Comparison of ENCODE assay signal across 25 cellular contexts in the genomic region with DNA sequence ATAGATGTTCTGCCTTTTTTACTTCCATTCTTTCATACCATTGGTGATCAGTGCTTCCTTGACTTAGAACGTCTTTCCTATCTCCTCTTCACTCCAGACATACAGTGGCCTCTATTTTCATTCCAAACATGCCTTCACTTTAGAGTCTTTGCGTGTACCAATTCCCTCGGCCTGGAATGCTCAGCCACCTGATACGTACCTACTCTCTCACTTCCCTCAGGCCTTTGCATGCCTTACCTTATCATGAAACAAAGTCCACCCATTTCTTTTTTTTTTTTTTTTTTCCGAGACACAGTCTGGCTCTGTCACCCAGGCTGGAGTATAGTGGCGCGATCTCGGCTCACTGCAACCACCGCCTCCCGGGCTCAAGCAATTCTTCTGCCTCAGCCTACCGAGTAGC. TPM values are rescaled to one million over a fixed set of nuclear protein-coding genes. Genes with fewer than 3 reads are reported as not detected.
A peak's percentile ranks its signal among the peaks of the same experiment; 100 is the strongest.
DNase-seq lines count a peak whose midpoint lies in the region; ATAC-seq, FAIRE-seq and TF ChIP-seq lines count a peak whose summit lies in the region.
"Had no signal": no experiment of that assay in that cellular context is flagged by ENCODE, and none has a peak within 500 bp of the region (broad histone marks: within the 10 kb centered on the region; RNA-seq: fewer than 3 reads in every experiment).

No MANE protein-coding gene starts in this region.

- H3K9ac ChIP-seq in H1 (replicated peaks in 1 of 4; ENCODE audit: extremely low read depth in 1 of 4, low read depth in 3 of 4, low read length in 3 of 4), result no peak overlapping the region
- no peak overlapping the region for H3K9ac ChIP-seq in mesendoderm (ENCODE audit: low read length)
- H3K9ac ChIP-seq: BLaER1, GM23248 had no signal

- H2BK20ac ChIP-seq in H1 (ENCODE audit: low read length), result no peak overlapping the region

- H2BK120ac ChIP-seq in H1 (replicated peaks; ENCODE audit: low read depth, low read length) (no peak overlapping the region), mesendoderm (ENCODE audit: low read depth, low read length) (no peak overlapping the region)

- no peak overlapping the region for H3K14ac ChIP-seq in H1 (ENCODE audit: insufficient read length)

- no peaks in the 10 kb centered on the region for H3K9me3 Mint-ChIP-seq in CD4-positive, alpha-beta T cell
- H3K9me3 Mint-ChIP-seq: CD8-positive, alpha-beta memory T cell; HFFc6 had no signal

- H2BK15ac ChIP-seq in H1 (ENCODE audit: low read length) (no peak overlapping the region), mesendoderm (replicated peaks; ENCODE audit: low read depth) (no peak overlapping the region)

- H3K9me3 ChIP-seq in CD4-positive, alpha-beta T cell (ENCODE audit: control insufficient read depth, low read length), result no peaks in the 10 kb centered on the region
- 0 out of 4 replicates have a peak, but pooled peaks cover 0 to 3% of the 10 kb centered on the region in 2 experiments for H3K9me3 ChIP-seq in H1 (ENCODE audit: insufficient read depth in 2 of 2, low read depth in 1 of 2, low read length in 1 of 2)
- no peaks in the 10 kb centered on the region for H3K9me3 ChIP-seq in small intestine (ENCODE audit: control insufficient read depth, low read depth)

- H3K23ac ChIP-seq in H1 (ENCODE audit: insufficient read length), result peak overlapping the region; percentile 83
- H3K23ac ChIP-seq in mesendoderm (ENCODE audit: low read length), result no peak overlapping the region

- peaks cover 4% of the 10 kb centered on the region for H3K36me3 Mint-ChIP-seq in CD4-positive, alpha-beta T cell (ENCODE audit: low read depth)

- H3K4ac ChIP-seq in H1 (replicated peaks; ENCODE audit: insufficient read length, low read depth, low read length) (no peak overlapping the region), mesendoderm (ENCODE audit: low read depth, low read length) (no peak overlapping the region)

- no peak overlapping the region for H4K91ac ChIP-seq in H1 (replicated peaks; ENCODE audit: insufficient read length, low read length)

- WGBS in H1 (ENCODE audit: extremely low coverage in 1 of 2, insufficient coverage in 1 of 2, insufficient read length in 1 of 2, insufficient replicate concordance in 2 of 2, low coverage in 1 of 2, low lambda C conversion rate in 2 of 2, missing lambda C conversion rate in 1 of 2), 2 experiments, result 87% methylated on average over 10 of the region's 11 CpGs; no CpG with 5 or more reads in 1 of the 2 experiments
- WGBS in mesendoderm (ENCODE audit: extremely low coverage, insufficient coverage, low lambda C conversion rate), result no CpG with 5 or more reads among the region's 11 CpGs
- WGBS in small intestine, 3 donors, result 12 to 66% (median 38%) methylated on average over 11 of the region's 11 CpGs

- no peak overlapping the region for H3K56ac ChIP-seq in H1 (replicated peaks; ENCODE audit: insufficient read length, low read depth, low read length)
- peak overlapping the region; percentile 15 for H3K56ac ChIP-seq in mesendoderm (ENCODE audit: low read length)

- peak overlapping the region; percentile 42 for H3K4me3 Mint-ChIP-seq in CD4-positive, alpha-beta T cell
- H3K4me3 Mint-ChIP-seq: B cell, H9, HFFc6 had no signal

- intact Hi-C loops in CD4-positive, alpha-beta T cell (cut with DNase I, micrococcal nuclease), result loop anchor here (5.0 to 10.0 kb wide), 3 partner anchors 254 to 386 kb away; partner anchors contain the start of genes ALDH18A1 (in 1 of the 2) and TCTN3 (in 1 of the 2)

- no peak overlapping the region for H4K5ac ChIP-seq in H1 (ENCODE audit: insufficient read length, low read depth, low read length)
- H4K5ac ChIP-seq in mesendoderm (ENCODE audit: low read length), result no peak overlapping the region

- no peak overlapping the region for H2BK12ac ChIP-seq in H1 (ENCODE audit: low read depth, low read length)

- peaks cover 4% of the 10 kb centered on the region for H3K27me3 ChIP-seq in CD4-positive, alpha-beta T cell (ENCODE audit: control insufficient read depth, insufficient read depth, low read length)
- H3K27me3 ChIP-seq in H1 (replicated peaks in 1 of 4; ENCODE audit: control insufficient read depth in 3 of 4, extremely low read depth in 1 of 4, insufficient read depth in 3 of 4, low read length in 3 of 4) (peaks cover 0 to 9% (median 4%) of the 10 kb centered on the region in 4 experiments; a peak in 5 of 7 replicates), mesendoderm (ENCODE audit: insufficient read depth, low read length, poor library complexity) (no peaks in the 10 kb centered on the region), small intestine (ENCODE audit: control insufficient read depth in 2 of 2, insufficient read depth in 2 of 2, low read length in 2 of 2) (no peaks in the 10 kb centered on the region)
- H3K27me3 ChIP-seq: BLaER1 had no signal

- H3K4me2 ChIP-seq in H1 (ENCODE audit: insufficient read depth in 1 of 2, low read depth in 2 of 2, low read length in 2 of 2) (no peak overlapping the region), mesendoderm (ENCODE audit: low read length) (no peak overlapping the region)

- TF ChIP-seq CTCF in CD4-positive, alpha-beta T cell (IDR thresholded peaks at IDR 0.05), result no peak
- TF ChIP-seq CTCF in H1 (IDR thresholded peaks at IDR 0.05; ENCODE audit: control extremely low read depth in 1 of 3, insufficient read depth in 1 of 3, low read depth in 1 of 3, low read length in 3 of 3), result no peak

- no peak for TF ChIP-seq EP300 in H1 (IDR thresholded peaks at IDR 0.05; ENCODE audit: borderline replicate concordance in 1 of 2, low read depth in 2 of 2, low read length in 2 of 2)

- H3K27me3 Mint-ChIP-seq in CD4-positive, alpha-beta T cell, result peaks cover 20% of the 10 kb centered on the region
- H3K27me3 Mint-ChIP-seq: B cell had no signal

- CTCF ChIA-PET in CD4-positive, alpha-beta T cell (lab: Charles Lee), result interaction anchor here (1.1 kb wide), 1 partner anchor 347 kb away, joined by 3 read pairs; the partner anchor contains the start of gene TCTN3
- CTCF ChIA-PET in H1 (lab: Charles Lee; ENCODE audit: partially characterized antibody), result no interaction called here

- no peak overlapping the region for H2AFZ ChIP-seq in H1 (ENCODE audit: low read length)
- H2AFZ ChIP-seq: GM23248 had no signal

- no peak for TF ChIP-seq RAD21 in H1 (IDR thresholded peaks at IDR 0.05 in 1 of 2, conservative IDR thresholded peaks at IDR 0.05 in 1 of 2; ENCODE audit: low read depth in 2 of 2, low read length in 2 of 2)

- H3K36me3 ChIP-seq in H1 (ENCODE audit: control insufficient read depth in 2 of 4, insufficient read depth in 4 of 4, low read length in 3 of 4), result no peaks in the 10 kb centered on the region
- no peaks in the 10 kb centered on the region for H3K36me3 ChIP-seq in mesendoderm (ENCODE audit: control insufficient read depth, insufficient read depth, low read length)
- H3K36me3 ChIP-seq in small intestine (ENCODE audit: control insufficient read depth in 2 of 2, insufficient read depth in 2 of 2, low read length in 2 of 2), result no peaks in the 10 kb centered on the region

- no peak for TF ChIP-seq POLR2A in H1 (IDR thresholded peaks at IDR 0.05; ENCODE audit: control extremely low read depth in 1 of 2, low read depth in 2 of 2, low read length in 2 of 2)

- H3K79me1 ChIP-seq in H1 (ENCODE audit: low read depth, low read length) (no peaks in the 10 kb centered on the region), mesendoderm (ENCODE audit: low read length) (peaks cover 2% of the 10 kb centered on the region)

- H3K79me2 ChIP-seq in H1 (ENCODE audit: control insufficient read depth in 1 of 2, insufficient read depth in 2 of 2, low read length in 2 of 2) (peaks cover 7 to 23% of the 10 kb centered on the region in 2 experiments; a peak in 3 of 4 replicates), mesendoderm (ENCODE audit: control insufficient read depth, insufficient read depth, low read length) (peaks cover 16% of the 10 kb centered on the region)

- no peak overlapping the region for H2BK5ac ChIP-seq in H1 (ENCODE audit: low read depth, low read length)
- H2BK5ac ChIP-seq in mesendoderm (ENCODE audit: low read length), result no peak overlapping the region

- peaks cover 33% of the 10 kb centered on the region for H3K4me1 Mint-ChIP-seq in CD4-positive, alpha-beta T cell (ENCODE audit: low read depth)

- peaks cover 11% of the 10 kb centered on the region for H3K23me2 ChIP-seq in H1 (ENCODE audit: low read depth, low read length)

- H3K18ac ChIP-seq in H1 (ENCODE audit: extremely low read depth, low read length) (no peak overlapping the region), mesendoderm (ENCODE audit: low read length) (no peak overlapping the region)

- H3K4me1 ChIP-seq in H1 (replicated peaks in 1 of 4; ENCODE audit: control insufficient read depth in 3 of 4, insufficient read depth in 4 of 4, low read length in 3 of 4) (no peaks in the 10 kb centered on the region), mesendoderm (ENCODE audit: control insufficient read depth, low read depth, low read length) (no peaks in the 10 kb centered on the region), small intestine (ENCODE audit: control insufficient read depth in 2 of 2, insufficient read depth in 1 of 2, low read depth in 1 of 2, low read length in 1 of 2) (no peaks in the 10 kb centered on the region)

- DNase-seq in CD4-positive, alpha-beta T cell, result no peak
- DNase-seq in H1 (ENCODE audit: low read depth in 1 of 2, low spot score in 2 of 2), result no peak
- DNase-seq in mesendoderm, result no peak
- peak; percentile 86 for DNase-seq in small intestine
- DNase-seq in NCI-H446 (lab: John Stamatoyannopoulos, UW), result no peak
- DNase-seq: Calu3; CD4-positive, CD25-positive, alpha-beta regulatory T cell; CD8-positive, alpha-beta memory T cell; DMS53; DMS79 treated with DMSO at 0.1 percent for 48 hours; GM23248; H9; HFFc6 had no signal

- POLR2A ChIA-PET in CD4-positive, alpha-beta T cell (lab: Charles Lee), result no interaction called here
- POLR2A ChIA-PET in H1 (lab: Charles Lee; ENCODE audit: partially characterized antibody), result no interaction called here

- peaks cover 0 to 2% of the 10 kb centered on the region in 2 experiments for H4K20me1 ChIP-seq in H1 (replicated peaks in 1 of 2; ENCODE audit: control insufficient read depth in 1 of 2, insufficient read depth in 2 of 2, low read length in 2 of 2)

- no peak for ATAC-seq in CD4-positive, alpha-beta T cell (ENCODE audit: poor library complexity)
- ATAC-seq in HG03196 (IDR thresholded peaks at IDR 0.05; ENCODE audit: unreplicated experiment) (no peak), HG03442 (IDR thresholded peaks at IDR 0.05; ENCODE audit: unreplicated experiment) (no peak), HG02623 (IDR thresholded peaks at IDR 0.05; ENCODE audit: unreplicated experiment) (no peak)
- ATAC-seq: HCT116 had no signal

- H4K8ac ChIP-seq in H1 (ENCODE audit: extremely low read depth, insufficient read depth, low read length) (no peak overlapping the region), mesendoderm (ENCODE audit: low read depth, low read length) (no peak overlapping the region)

- H3K27ac ChIP-seq in CD4-positive, alpha-beta T cell (ENCODE audit: low read depth, low read length), result no peak overlapping the region
- H3K27ac ChIP-seq in H1 (ENCODE audit: low read depth, low read length), result no peak overlapping the region
- H3K27ac ChIP-seq in mesendoderm (ENCODE audit: low read depth, low read length), result no peak overlapping the region
- peak overlapping the region in 1 of 2 donors; percentile 48 for H3K27ac ChIP-seq in small intestine (ENCODE audit: low read depth in 1 of 2, low read length in 1 of 2)
- H3K27ac ChIP-seq: 22Rv1, BLaER1, C4-2B, GM23248 had no signal

- H2AK5ac ChIP-seq in H1 (ENCODE audit: low read depth, low read length), result no peak overlapping the region
- H2AK5ac ChIP-seq in mesendoderm (ENCODE audit: low read length), result no peak overlapping the region

- no peak overlapping the region for H3K4me3 ChIP-seq in H1 (ENCODE audit: extremely low read depth in 1 of 4, insufficient read depth in 2 of 4, low read depth in 3 of 4, low read length in 4 of 4)
- no peak overlapping the region for H3K4me3 ChIP-seq in mesendoderm (ENCODE audit: low read length)
- no peak overlapping the region for H3K4me3 ChIP-seq in small intestine (ENCODE audit: low read depth in 1 of 2, low read length in 2 of 2)
- H3K4me3 ChIP-seq: BLaER1, GM23248 had no signal

- no peak overlapping the region for H3K27ac Mint-ChIP-seq in CD4-positive, alpha-beta T cell
- H3K27ac Mint-ChIP-seq: B cell; CD4-positive, CD25-positive, alpha-beta regulatory T cell; CD8-positive, alpha-beta memory T cell; H9; HFFc6 had no signal

- FAIRE-seq in H1 (lab: Jason Lieb, UNC) (no peak), small intestine (lab: Jason Lieb, UNC) (no peak)
- FAIRE-seq: A204.1, G401.6, GM12892, GM19239 had no signal

RNA-seq across cellular contexts. Expression of gene CCNJ, which starts 2.2 kb away (rescaled TPM):
- total RNA-seq in CD4-positive, alpha-beta T cell, result 1 to 10 TPM; 6.9 to 8.0 TPM
- total RNA-seq in H1 (2021; fragmentation: NEBNext Ultra II Directional; extraction: Animal tissue kit (Norgen Biotek cat#: 25700)), result 34.2 and 34.7 TPM in 2 replicates
- polyA plus RNA-seq in H1 (2011; rRNA removed) (19.5 and 31.4 TPM in 2 replicates), small intestine (1 to 10 TPM; 1.6 to 3.8 (median 2.0) TPM)
- 20.8 TPM for polyA plus RNA-seq in H1 (2011; cell fraction: cytosol; rRNA removed)
- polyA plus RNA-seq in H1 (2011; cell fraction: nucleus; rRNA removed), result 26.9 TPM
- polyA plus RNA-seq in H1 (2012, experiment 1 of 2), result 17.2 to 27.1 TPM (median 21.8 TPM) in 4 replicates
- 2.5 TPM for polyA plus RNA-seq in H1 (2012, experiment 2 of 2)
- polyA plus RNA-seq in H1 (2013, experiment 1 of 2), result 25.8 TPM
- polyA plus RNA-seq in H1 (2013, experiment 2 of 2), result 25.9 TPM
- 81.7 and 139 TPM in 2 replicates for polyA minus RNA-seq in H1 (2011; rRNA and poly(A)+ RNA removed)
- polyA minus RNA-seq in H1 (2011; cell fraction: cytosol; rRNA and poly(A)+ RNA removed), result 28.4 TPM
- polyA minus RNA-seq in H1 (2011; cell fraction: nucleus; rRNA and poly(A)+ RNA removed), result 57.8 TPM
- polyA plus RNA-seq in mesendoderm (2013, experiment 1 of 2), result 24.9 TPM
- polyA plus RNA-seq in mesendoderm (2013, experiment 2 of 2), result 25.8 TPM
